Comparison of ENCODE assay signal across 11 cellular contexts in the genomic region with DNA sequence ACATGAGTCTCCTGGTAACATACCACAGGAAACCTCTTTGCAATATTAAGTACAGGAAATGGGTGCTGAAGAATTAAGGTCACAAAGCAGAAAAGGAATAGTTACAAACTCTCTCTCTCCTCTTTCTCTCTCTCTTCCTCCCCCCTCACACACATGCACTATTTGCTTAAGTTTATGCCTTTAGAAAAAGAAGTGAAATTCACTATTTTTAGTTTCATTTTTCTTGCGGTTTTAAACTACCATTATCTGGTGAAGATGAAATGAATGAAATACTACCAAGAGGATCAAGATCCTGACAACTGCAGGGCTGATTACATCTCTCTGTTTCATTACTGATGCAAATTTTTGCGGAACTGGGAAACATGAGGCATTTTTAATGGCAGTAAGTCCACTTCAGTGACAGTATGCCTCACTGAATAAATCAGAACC.
A peak's percentile ranks its signal among the peaks of the same experiment; 100 is the strongest.
DNase-seq lines count a peak whose midpoint lies in the region; ATAC-seq, FAIRE-seq and TF ChIP-seq lines count a peak whose summit lies in the region.
"Had no signal": no experiment of that assay in that cellular context is flagged by ENCODE, and none has a peak within 500 bp of the region (broad histone marks: within the 10 kb centered on the region; RNA-seq: fewer than 3 reads in every experiment).

No MANE protein-coding gene starts in this region.

- DNase-seq in GM12878 (ENCODE audit: low read depth, low spot score), result peak; percentile 82
- DNase-seq in ACHN, result no peak
- no peak for DNase-seq in posterior vena cava (ENCODE audit: low spot score)
- no peak for DNase-seq in hypothalamus (lab: John Stamatoyannopoulos, UW)
- no peak for DNase-seq in cerebellar nuclear complex (lab: John Stamatoyannopoulos, UW)
- DNase-seq: islet precursor cell, NCI-H187 treated with DMSO at 0.1 percent for 48 hours, right lobe of liver had no signal

- no peaks in the 10 kb centered on the region for H3K79me2 ChIP-seq in GM12878 (ENCODE audit: control insufficient read depth, insufficient read depth, low read length)

- H2AFZ ChIP-seq in GM12878 (ENCODE audit: control insufficient read depth, low read depth, low read length), result no peak overlapping the region; the same call in 1 of the 2 replicates

- RAD21 ChIA-PET in GM12878 (lab: Charles Lee; ENCODE audit: unreplicated experiment), result interaction anchor here (1.2 to 1.3 kb wide), 2 partner anchors 36 to 96 kb away, joined by 4 to 5 read pairs; no protein-coding TSS in a partner anchor

- H3K4me3 ChIP-seq in GM12878, result no peak overlapping the region
- H3K4me3 ChIP-seq: right lobe of liver had no signal

- TF ChIP-seq RAD21 in GM12878 (IDR thresholded peaks at IDR 0.05; ENCODE audit: insufficient read depth, low read depth, low read length), result no peak

- no peak for TF ChIP-seq CTCF in GM12878 (IDR thresholded peaks at IDR 0.05 in 2 of 3, conservative IDR thresholded peaks at IDR 0.05 in 1 of 3; ENCODE audit: control insufficient read depth in 2 of 3, extremely low read depth in 1 of 3, insufficient read depth in 1 of 3, low read depth in 3 of 3, low read length in 3 of 3)

- peak overlapping the region; percentile 75 for H3K4me2 ChIP-seq in GM12878 (ENCODE audit: control insufficient read depth, insufficient read depth)

- CTCF ChIA-PET in GM12878 (lab: Yijun Ruan, JAX), result interaction anchor here (0.6 to 1.5 kb wide), 4 partner anchors 35 to 655 kb away, joined by 3 to 6 read pairs (median 4); no protein-coding TSS in a partner anchor

- peaks cover 5% of the 10 kb centered on the region; the same call in 2 of the 3 replicates for H3K9me3 ChIP-seq in GM12878 (replicated peaks; ENCODE audit: control insufficient read depth, insufficient read depth, low read length)
- H3K9me3 ChIP-seq: right lobe of liver had no signal

- H4K20me1 ChIP-seq in GM12878 (ENCODE audit: control insufficient read depth, insufficient read depth), result no peaks in the 10 kb centered on the region

- peaks cover 11% of the 10 kb centered on the region for H3K4me1 ChIP-seq in GM12878 (ENCODE audit: control insufficient read depth, insufficient read depth, low read length)
- H3K4me1 ChIP-seq: right lobe of liver had no signal

- no TSS peak for BruUV-seq in GM12878 (replicated peaks; lab: Mats Ljungman, UMichigan)

- ATAC-seq in GM18868 (IDR thresholded peaks at IDR 0.05; ENCODE audit: unreplicated experiment) (peak; percentile 94), GM21825 (IDR thresholded peaks at IDR 0.05; ENCODE audit: unreplicated experiment) (peak; percentile 95), HG03521 (IDR thresholded peaks at IDR 0.05; ENCODE audit: unreplicated experiment) (peak; percentile 94), GM12878 (peak; percentile 94)
- ATAC-seq: right lobe of liver had no signal

- TF ChIP-seq POLR2A in GM12878 (IDR thresholded peaks at IDR 0.05; ENCODE audit: low read depth, low read length), result no peak

- SMC1A ChIA-PET in GM12878 (lab: Charles Lee; ENCODE audit: uncharacterized antibody, unreplicated experiment), result interaction anchor here (0.6 to 2.1 kb wide), 6 partner anchors 31 to 97 kb away, joined by 3 to 8 read pairs (median 3); no protein-coding TSS in a partner anchor

- in situ Hi-C loops in GM12878 (cut with MboI) (no loop called here), ACHN (cut with HindIII; ENCODE audit: low pct_ligation_motif_present, low pct_unique_long_range_greater_than_20kb, low sequenced_read_pairs) (no loop called here)

- intact Hi-C loops in GM12878 (cut with micrococcal nuclease; ENCODE audit: unreplicated experiment) (loop anchor here (1.0 to 2.0 kb wide), 4 partner anchors 33 to 97 kb away; no protein-coding TSS in a partner anchor), posterior vena cava (cut with DNase I) (no loop called here)

- no peaks in the 10 kb centered on the region; a peak in 1 of 4 replicates for H3K36me3 ChIP-seq in GM12878 (ENCODE audit: control insufficient read depth in 2 of 2, insufficient read depth in 2 of 2, low read length in 1 of 2)

- no peak for FAIRE-seq in GM12878 (lab: Jason Lieb, UNC)

- POLR2A ChIA-PET in GM12878 (lab: Charles Lee), result interaction anchor here (0.6 kb wide), 1 partner anchor 542 kb away, joined by 4 read pairs; no protein-coding TSS in a partner anchor

- TF ChIP-seq EP300 in GM12878 (IDR thresholded peaks at IDR 0.05; ENCODE audit: borderline replicate concordance in 1 of 2, control insufficient read depth in 1 of 2, low read depth in 2 of 2, low read length in 2 of 2), result peak; percentile 63 to 87; a peak in 2 of 4 replicates

- no peaks in the 10 kb centered on the region for H3K27me3 ChIP-seq in GM12878 (replicated peaks in 1 of 2; ENCODE audit: control insufficient read depth in 2 of 2, insufficient read depth in 2 of 2, low read length in 1 of 2)
- H3K27me3 ChIP-seq: right lobe of liver had no signal

- H3K9ac ChIP-seq in GM12878 (ENCODE audit: control insufficient read depth, insufficient read depth, low read length), result no peak overlapping the region

- WGBS in GM12878 (ENCODE audit: insufficient coverage, insufficient replicate concordance, low lambda C conversion rate, missing lambda C conversion rate), result 0% methylated on average over 2 of the region's 2 CpGs

- peak overlapping the region; percentile 63 for H3K27ac ChIP-seq in GM12878 (ENCODE audit: control insufficient read depth, insufficient read depth)
- H3K27ac ChIP-seq: right lobe of liver had no signal

TF ChIP-seq in GM12878, 131 proteins besides CTCF, POLR2A, EP300 and RAD21 (continues in another document):
- TF ChIP-seq SIX5 (IDR thresholded peaks at IDR 0.05; ENCODE audit: low read depth, low read length, severe bottlenecking), result no peak
- TF ChIP-seq IKZF1 (conservative IDR thresholded peaks at IDR 0.05), result peak; percentile 68
- TF ChIP-seq SMAD5 (IDR thresholded peaks at IDR 0.05; ENCODE audit: low read depth), result no peak
- peak; percentile 94 for TF ChIP-seq SPI1 (IDR thresholded peaks at IDR 0.05; ENCODE audit: borderline replicate concordance, insufficient read depth, low read depth, low read length)
- peak; percentile 18 for TF ChIP-seq SP1 (IDR thresholded peaks at IDR 0.05; ENCODE audit: low read depth, low read length)
- peak; percentile 69; the same call in 1 of the 2 replicates for TF ChIP-seq ZBED1 (IDR thresholded peaks at IDR 0.05; ENCODE audit: borderline replicate concordance)
- TF ChIP-seq HDGF (IDR thresholded peaks at IDR 0.05), result no peak
- no peak for TF ChIP-seq ZBTB33 (IDR thresholded peaks at IDR 0.05)
- no peak for TF ChIP-seq KDM1A (IDR thresholded peaks at IDR 0.05; ENCODE audit: borderline replicate concordance)
- TF ChIP-seq, protein P1, sequence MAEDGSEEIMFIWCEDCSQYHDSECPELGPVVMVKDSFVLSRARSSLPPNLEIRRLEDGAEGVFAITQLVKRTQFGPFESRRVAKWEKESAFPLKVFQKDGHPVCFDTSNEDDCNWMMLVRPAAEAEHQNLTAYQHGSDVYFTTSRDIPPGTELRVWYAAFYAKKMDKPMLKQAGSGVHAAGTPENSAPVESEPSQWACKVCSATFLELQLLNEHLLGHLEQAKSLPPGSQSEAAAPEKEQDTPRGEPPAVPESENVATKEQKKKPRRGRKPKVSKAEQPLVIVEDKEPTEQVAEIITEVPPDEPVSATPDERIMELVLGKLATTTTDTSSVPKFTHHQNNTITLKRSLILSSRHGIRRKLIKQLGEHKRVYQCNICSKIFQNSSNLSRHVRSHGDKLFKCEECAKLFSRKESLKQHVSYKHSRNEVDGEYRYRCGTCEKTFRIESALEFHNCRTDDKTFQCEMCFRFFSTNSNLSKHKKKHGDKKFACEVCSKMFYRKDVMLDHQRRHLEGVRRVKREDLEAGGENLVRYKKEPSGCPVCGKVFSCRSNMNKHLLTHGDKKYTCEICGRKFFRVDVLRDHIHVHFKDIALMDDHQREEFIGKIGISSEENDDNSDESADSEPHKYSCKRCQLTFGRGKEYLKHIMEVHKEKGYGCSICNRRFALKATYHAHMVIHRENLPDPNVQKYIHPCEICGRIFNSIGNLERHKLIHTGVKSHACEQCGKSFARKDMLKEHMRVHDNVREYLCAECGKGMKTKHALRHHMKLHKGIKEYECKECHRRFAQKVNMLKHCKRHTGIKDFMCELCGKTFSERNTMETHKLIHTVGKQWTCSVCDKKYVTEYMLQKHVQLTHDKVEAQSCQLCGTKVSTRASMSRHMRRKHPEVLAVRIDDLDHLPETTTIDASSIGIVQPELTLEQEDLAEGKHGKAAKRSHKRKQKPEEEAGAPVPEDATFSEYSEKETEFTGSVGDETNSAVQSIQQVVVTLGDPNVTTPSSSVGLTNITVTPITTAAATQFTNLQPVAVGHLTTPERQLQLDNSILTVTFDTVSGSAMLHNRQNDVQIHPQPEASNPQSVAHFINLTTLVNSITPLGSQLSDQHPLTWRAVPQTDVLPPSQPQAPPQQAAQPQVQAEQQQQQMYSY (CRISPR knock-in tag; IDR thresholded peaks at IDR 0.05), result no peak
- TF ChIP-seq SREBF2 (IDR thresholded peaks at IDR 0.05; ENCODE audit: low read length), result no peak
- no peak for TF ChIP-seq HSF1 (IDR thresholded peaks at IDR 0.05; ENCODE audit: low read depth, low read length)
